ENCODE assay signal across 8 cellular contexts in the genomic region with DNA sequence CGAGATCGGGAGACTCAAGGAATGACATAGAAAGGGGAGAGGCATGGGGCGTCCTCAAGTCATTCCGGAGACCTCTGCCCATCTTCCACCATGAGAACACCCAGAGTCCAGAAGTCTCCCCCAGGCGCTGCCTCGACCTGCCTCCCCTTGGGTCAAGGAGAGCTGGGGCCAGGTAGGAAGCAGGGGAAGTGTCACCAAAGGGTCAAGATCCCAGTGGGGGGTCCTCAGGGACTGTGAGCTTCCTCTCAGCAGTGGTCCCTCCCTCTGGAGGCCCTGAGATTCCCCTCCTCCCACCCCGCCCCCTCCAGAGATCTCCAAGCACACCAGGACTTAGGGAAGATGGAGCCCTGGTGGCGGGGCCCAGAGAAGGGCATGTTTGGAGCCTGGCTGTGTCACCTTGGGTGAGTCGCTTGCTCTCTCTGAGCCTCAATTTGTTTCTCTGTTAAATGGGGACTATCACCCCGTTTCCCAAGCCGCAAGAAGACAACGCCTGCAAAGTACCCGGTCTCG. TPM values are rescaled to one million over a fixed set of nuclear protein-coding genes. Genes with fewer than 3 reads are reported as not detected.
A peak's percentile ranks its signal among the peaks of the same experiment; 100 is the strongest.
DNase-seq lines count a peak whose midpoint lies in the region; ATAC-seq and TF ChIP-seq lines count a peak whose summit lies in the region.

No MANE protein-coding gene starts in this region.

- peaks cover 0 to 8% (median 0%) of the 10 kb centered on the region in 5 experiments for H3K9me3 Mint-ChIP-seq in brain

- H3K79me2 ChIP-seq in ACC112 (ENCODE audit: control insufficient read depth, insufficient read depth, low read length, unreplicated experiment): no peaks in the 10 kb centered on the region

- TF ChIP-seq CTCF in brain (conservative IDR thresholded peaks at IDR 0.05) (no peak), upper lobe of right lung (IDR thresholded peaks at IDR 0.05) (no peak), omental fat pad (IDR thresholded peaks at IDR 0.05) (no peak)

- H2AFZ ChIP-seq in ACC112 (ENCODE audit: low read length, unreplicated experiment): no peak overlapping the region

- peaks cover 57% of the 10 kb centered on the region for H3K4me1 Mint-ChIP-seq in brain

- peak in 1 of 2 experiments; percentile 54 for DNase-seq in HAP-1 (ENCODE audit: low spot score in 2 of 2)
- DNase-seq in upper lobe of right lung: no peak
- no peak for DNase-seq in NCI-H774 (lab: John Stamatoyannopoulos, UW)
- no peak for DNase-seq in NCI-H1436 (lab: John Stamatoyannopoulos, UW)
- DNase-seq in omental fat pad (ENCODE audit: low spot score): no peak

- no peaks in the 10 kb centered on the region for H3K9me3 ChIP-seq in HAP-1
- no peaks in the 10 kb centered on the region for H3K9me3 ChIP-seq in mesodermal cell (ENCODE audit: control insufficient read depth, low read length)
- no peaks in the 10 kb centered on the region for H3K9me3 ChIP-seq in upper lobe of right lung

- H3K27me3 ChIP-seq in ACC112 (ENCODE audit: insufficient read depth, low read length) (0 out of 2 replicates have a peak, but pooled peaks cover 9% of the 10 kb centered on the region), HAP-1 (ENCODE audit: low read depth) (no peaks in the 10 kb centered on the region), upper lobe of right lung (peaks cover 30% of the 10 kb centered on the region)

- peaks cover 4% of the 10 kb centered on the region for H3K4me1 ChIP-seq in ACC112 (ENCODE audit: control insufficient read depth, insufficient read depth, low read length, unreplicated experiment)
- H3K4me1 ChIP-seq in HAP-1: peaks cover 16% of the 10 kb centered on the region
- peaks cover 12% of the 10 kb centered on the region for H3K4me1 ChIP-seq in mesodermal cell (ENCODE audit: control insufficient read depth, insufficient read depth, low read length, poor library complexity, severe bottlenecking)
- peaks cover 21% of the 10 kb centered on the region for H3K4me1 ChIP-seq in upper lobe of right lung

- H3K27me3 Mint-ChIP-seq in brain: peaks cover 4% of the 10 kb centered on the region

- H3K27ac Mint-ChIP-seq in brain: peak overlapping the region; percentile 91 to 95 (median 93)

- no peak overlapping the region for H3K27ac ChIP-seq in ACC112 (ENCODE audit: low read depth, low read length)
- H3K27ac ChIP-seq in mesodermal cell (ENCODE audit: low read depth, low read length, severe bottlenecking): peak overlapping the region; percentile 68
- H3K27ac ChIP-seq in upper lobe of right lung: no peak overlapping the region

- in situ Hi-C loops in HAP-1 (cut with MboI; ENCODE audit: low sequenced_read_pairs): loop anchor here (5.0 to 10.0 kb wide), 2 partner anchors 48 to 125 kb away; no protein-coding TSS in a partner anchor

- H3K36me3 ChIP-seq in ACC112 (ENCODE audit: insufficient read depth, low read length) (no peaks in the 10 kb centered on the region), HAP-1 (replicated peaks) (no peaks in the 10 kb centered on the region), mesodermal cell (ENCODE audit: control insufficient read depth, insufficient read depth, low read length) (peaks cover 26% of the 10 kb centered on the region), upper lobe of right lung (no peaks in the 10 kb centered on the region)

- WGBS in mesodermal cell (ENCODE audit: insufficient coverage in 2 of 2), 2 experiments: 1 to 2% methylated on average over 10 to 13 of the region's 14 CpGs

- ATAC-seq in upper lobe of right lung: no peak
- no peak for ATAC-seq in omental fat pad (ENCODE audit: low FRiP score)

- intact Hi-C loops in upper lobe of right lung (cut with DNase I): loop anchor here (5.0 kb wide), 1 partner anchor 48 kb away; no protein-coding TSS in a partner anchor

- peak overlapping the region; percentile 94 to 98 (median 95) for H3K4me3 Mint-ChIP-seq in brain

- H3K36me3 Mint-ChIP-seq in brain: peaks cover 28% of the 10 kb centered on the region

- H3K4me3 ChIP-seq in ACC112 (ENCODE audit: low read depth, low read length) (peak overlapping the region; percentile 77), HAP-1 (peak overlapping the region; percentile 44), mesodermal cell (ENCODE audit: extremely low read depth, insufficient read depth, low read length, poor library complexity, severe bottlenecking) (peak overlapping the region; percentile 79), upper lobe of right lung (peak overlapping the region; percentile 57)

RNA-seq across cellular contexts. Expression of a gene that starts 0.9 kb away (rescaled TPM):
- 27.4 TPM for polyA plus RNA-seq in brain (ENCODE audit: insufficient read depth, low read depth, low replicate concordance)
- polyA plus RNA-seq in mesodermal cell (2013, experiment 1 of 2): 45.0 TPM
- 42.6 TPM for polyA plus RNA-seq in mesodermal cell (2013, experiment 2 of 2)
- total RNA-seq in upper lobe of right lung: 10.0 TPM
- total RNA-seq in omental fat pad: under 1 TPM; 0.31 to 0.79 (median 0.52) TPM

RNA-seq across cellular contexts. Expression of a gene that starts 24.1 kb away (rescaled TPM):
- 12.7 TPM for polyA plus RNA-seq in brain (ENCODE audit: insufficient read depth, low read depth, low replicate concordance)
- 22.5 TPM for polyA plus RNA-seq in mesodermal cell (2013, experiment 1 of 2)
- 30.8 TPM for polyA plus RNA-seq in mesodermal cell (2013, experiment 2 of 2)
- not detected for total RNA-seq in upper lobe of right lung
- not detected for total RNA-seq in omental fat pad

RNA-seq across cellular contexts. Expression of a gene that starts 35.2 kb away (rescaled TPM):
- 0.80 TPM for polyA plus RNA-seq in brain (ENCODE audit: insufficient read depth, low read depth, low replicate concordance)
- 6.6 TPM for polyA plus RNA-seq in mesodermal cell (2013, experiment 1 of 2)
- polyA plus RNA-seq in mesodermal cell (2013, experiment 2 of 2): 6.9 TPM
- total RNA-seq in upper lobe of right lung: 12.6 TPM
- total RNA-seq in omental fat pad: 10 to 100 TPM in 1 of 4 donors, 1 to 10 TPM in 3; 4.8 to 10.2 (median 7.9) TPM

RNA-seq across cellular contexts. Expression of a gene that starts 56.9 kb away (rescaled TPM):
- polyA plus RNA-seq in brain (ENCODE audit: insufficient read depth, low read depth, low replicate concordance): 42.0 TPM
- 39.7 TPM for polyA plus RNA-seq in mesodermal cell (2013, experiment 1 of 2)
- 34.2 TPM for polyA plus RNA-seq in mesodermal cell (2013, experiment 2 of 2)
- 58.9 TPM for total RNA-seq in upper lobe of right lung
- 10 to 100 TPM; 11.8 to 41.3 (median 19.5) TPM for total RNA-seq in omental fat pad

RNA-seq across cellular contexts. Expression of a gene that starts 58.9 kb away (rescaled TPM):
- polyA plus RNA-seq in brain (ENCODE audit: insufficient read depth, low read depth, low replicate concordance): 789 TPM
- 332 TPM for polyA plus RNA-seq in mesodermal cell (2013, experiment 1 of 2)
- 315 TPM for polyA plus RNA-seq in mesodermal cell (2013, experiment 2 of 2)
- total RNA-seq in upper lobe of right lung (142 TPM), omental fat pad (100 to 1,000 TPM; 112 to 189 (median 132) TPM)
